Comparison of ENCODE assay signal across 8 cellular contexts in genomic region chr5:139588116-139588515, GRCh38. TPM values are rescaled to one million over a fixed set of nuclear protein-coding genes. Genes with fewer than 3 reads are reported as not detected.
A peak's percentile ranks its signal among the peaks of the same experiment; 100 is the strongest.
DNase-seq lines count a peak whose midpoint lies in the region; ATAC-seq and TF ChIP-seq lines count a peak whose summit lies in the region.
"Not testable (repeated sequence)": the region's sequence is repeated elsewhere in the genome, so short reads cannot be mapped to it uniquely, and the experiment has no call there.

No MANE protein-coding gene starts in this region.

- H4K8ac ChIP-seq in H9 (replicated peaks; ENCODE audit: insufficient read length, low read depth, low read length): not testable (repeated sequence)

- not testable (repeated sequence) for H4K91ac ChIP-seq in H9 (ENCODE audit: insufficient read length, low read depth, low read length)

- not testable (repeated sequence) for DNase-seq in CD14-positive monocyte (ENCODE audit: low spot score); H9; T-cell; activated CD8-positive, alpha-beta memory T cell treated with anti-CD3 and anti-CD28 coated beads, Interleukin-2, amount 10 ng/mL, durations not matched to agents 7 days and 5 days; activated naive CD8-positive, alpha-beta T cell treated with anti-CD3 and anti-CD28 coated beads for 36 hours; effector memory CD8-positive, alpha-beta T cell; neural crest cell (ENCODE audit: low read depth, low spot score)
- peak; percentile 35 for DNase-seq in mesenteric fat pad (ENCODE audit: low spot score)

- H3K9me3 Mint-ChIP-seq in CD14-positive monocyte; H9; T-cell; activated CD8-positive, alpha-beta memory T cell treated with anti-CD3 and anti-CD28 coated beads, Interleukin-2, amount 10 ng/mL, durations not matched to agents 7 days and 5 days (ENCODE audit: low read depth); activated naive CD8-positive, alpha-beta T cell treated with anti-CD3 and anti-CD28 coated beads for 36 hours; effector memory CD8-positive, alpha-beta T cell; neural crest cell: not testable (repeated sequence)

- H3K14ac ChIP-seq in H9 (ENCODE audit: insufficient read depth, low read length): not testable (repeated sequence)

- H2BK12ac ChIP-seq in H9 (ENCODE audit: insufficient read length, low read depth, low read length): not testable (repeated sequence)

- H3K9ac ChIP-seq in H9 (ENCODE audit: extremely low read depth, insufficient read length, low read length): not testable (repeated sequence)

- H3K4me3 Mint-ChIP-seq in CD14-positive monocyte; H9; T-cell; activated CD8-positive, alpha-beta memory T cell treated with anti-CD3 and anti-CD28 coated beads, Interleukin-2, amount 10 ng/mL, durations not matched to agents 7 days and 5 days; activated naive CD8-positive, alpha-beta T cell treated with anti-CD3 and anti-CD28 coated beads for 36 hours; neural crest cell: not testable (repeated sequence)
- peak overlapping the region in 1 of 2 donors; percentile 18 for H3K4me3 Mint-ChIP-seq in effector memory CD8-positive, alpha-beta T cell

- not testable (repeated sequence) for H3K56ac ChIP-seq in H9 (ENCODE audit: insufficient read length, low read depth, low read length)

- H2BK15ac ChIP-seq in H9 (ENCODE audit: low read depth, low read length): not testable (repeated sequence)

- WGBS in H9 (ENCODE audit: extremely low coverage, insufficient read length, low lambda C conversion rate): no CpG with 5 or more reads among the region's 5 CpGs

- peak overlapping the region in 6 of 7 donors; percentile 33 to 82 (median 53) for H3K27ac Mint-ChIP-seq in CD14-positive monocyte
- peak overlapping the region; percentile 61 to 94 (median 77); a peak in 3 of 7 replicates for H3K27ac Mint-ChIP-seq in H9
- peak overlapping the region; percentile 65 to 72 for H3K27ac Mint-ChIP-seq in T-cell
- H3K27ac Mint-ChIP-seq in activated CD8-positive, alpha-beta memory T cell treated with anti-CD3 and anti-CD28 coated beads, Interleukin-2, amount 10 ng/mL, durations not matched to agents 7 days and 5 days: peak overlapping the region; percentile 46
- H3K27ac Mint-ChIP-seq in activated naive CD8-positive, alpha-beta T cell treated with anti-CD3 and anti-CD28 coated beads for 36 hours: peak overlapping the region; percentile 7
- peak overlapping the region; percentile 76 to 81 for H3K27ac Mint-ChIP-seq in effector memory CD8-positive, alpha-beta T cell
- peak overlapping the region; percentile 81 for H3K27ac Mint-ChIP-seq in neural crest cell (ENCODE audit: unreplicated experiment)

- not testable (repeated sequence) for H2BK5ac ChIP-seq in H9 (ENCODE audit: insufficient read length, low read length)

- not testable (repeated sequence) for H3K4ac ChIP-seq in H9 (ENCODE audit: low read depth, low read length)

- H3K4me1 ChIP-seq in H9 (ENCODE audit: insufficient read depth, low read length): not testable (repeated sequence)

- POLR2A ChIA-PET in T-cell (lab: Charles Lee): interaction anchor here (0.6 to 1.2 kb wide), 6 partner anchors 9 to 72 kb away, joined by 3 to 11 read pairs (median 3); no protein-coding TSS in a partner anchor

- not testable (repeated sequence) for H2BK120ac ChIP-seq in H9 (ENCODE audit: low read depth, low read length, poor library complexity, severe bottlenecking)

- peaks cover 12% of the 10 kb centered on the region for H3K79me1 ChIP-seq in H9 (ENCODE audit: insufficient read depth, low read depth, low read length, poor library complexity, severe bottlenecking)

- not testable (repeated sequence) for TF ChIP-seq CTCF in CD14-positive monocyte (IDR thresholded peaks at IDR 0.05); H9 (conservative IDR thresholded peaks at IDR 0.05); neural crest cell (conservative IDR thresholded peaks at IDR 0.05)

- H3K27ac ChIP-seq in H9 (ENCODE audit: insufficient read length, low read depth, low read length): not testable (repeated sequence)

- H2AK5ac ChIP-seq in H9 (ENCODE audit: insufficient read length, low read length): not testable (repeated sequence)

- H3K27me3 ChIP-seq in H9 (ENCODE audit: insufficient read depth, low read length): not testable (repeated sequence)

- not testable (repeated sequence) for ATAC-seq in T-cell (replicated peaks in 1 of 4); activated CD8-positive, alpha-beta memory T cell treated with anti-CD3 and anti-CD28 coated beads, Interleukin-2, amount 10 ng/mL, durations not matched to agents 7 days and 5 days; effector memory CD8-positive, alpha-beta T cell (replicated peaks)

- not testable (repeated sequence) for H3K23ac ChIP-seq in H9 (ENCODE audit: insufficient read length, low read depth, low read length)

- not testable (repeated sequence) for H4K20me1 ChIP-seq in H9 (ENCODE audit: control insufficient read depth, insufficient read depth, insufficient read length)

- not testable (repeated sequence) for H3K23me2 ChIP-seq in H9 (ENCODE audit: insufficient read length, low read depth, low read length, poor library complexity, severe bottlenecking)

- not testable (repeated sequence) for H2BK20ac ChIP-seq in H9 (ENCODE audit: low read depth, low read length, poor library complexity, severe bottlenecking)

- not testable (repeated sequence) for H3K9me3 ChIP-seq in H9 (ENCODE audit: control insufficient read depth, low read depth, low read length)

- not testable (repeated sequence) for H3K18ac ChIP-seq in H9 (ENCODE audit: insufficient read length, low read depth, low read length)

- CTCF ChIA-PET in T-cell (lab: Charles Lee): interaction anchor here (0.6 to 1.0 kb wide), 9 partner anchors 8 to 1137 kb away, joined by 3 to 6 read pairs (median 4); no protein-coding TSS in a partner anchor
- CTCF ChIA-PET in activated CD8-positive, alpha-beta memory T cell treated with anti-CD3 and anti-CD28 coated beads, Interleukin-2, amount 10 ng/mL, durations not matched to agents 7 days and 5 days (lab: Charles Lee): interaction anchor here (0.6 to 2.9 kb wide), 7 partner anchors 10 to 166 kb away, joined by 3 to 12 read pairs (median 3); no protein-coding TSS in a partner anchor

- H2AFZ ChIP-seq in H9 (ENCODE audit: low read length): not testable (repeated sequence)

- intact Hi-C loops in CD14-positive monocyte (cut with micrococcal nuclease): not testable (repeated sequence)

- H3K27me3 Mint-ChIP-seq in CD14-positive monocyte (ENCODE audit: low read depth in 3 of 3); H9 (ENCODE audit: low read depth); T-cell; activated CD8-positive, alpha-beta memory T cell treated with anti-CD3 and anti-CD28 coated beads, Interleukin-2, amount 10 ng/mL, durations not matched to agents 7 days and 5 days; activated naive CD8-positive, alpha-beta T cell treated with anti-CD3 and anti-CD28 coated beads for 36 hours; effector memory CD8-positive, alpha-beta T cell; neural crest cell (ENCODE audit: low read depth): not testable (repeated sequence)

- H3K4me1 Mint-ChIP-seq in CD14-positive monocyte (peaks cover 39% of the 10 kb centered on the region), H9 (peaks cover 18 to 20% of the 10 kb centered on the region in 2 experiments), T-cell (peaks cover 77 to 82% (median 78%) of the 10 kb centered on the region in 3 donors)
- peaks cover 42% of the 10 kb centered on the region for H3K4me1 Mint-ChIP-seq in activated CD8-positive, alpha-beta memory T cell treated with anti-CD3 and anti-CD28 coated beads, Interleukin-2, amount 10 ng/mL, durations not matched to agents 7 days and 5 days
- H3K4me1 Mint-ChIP-seq in activated naive CD8-positive, alpha-beta T cell treated with anti-CD3 and anti-CD28 coated beads for 36 hours: peaks cover 69% of the 10 kb centered on the region
- peaks cover 44 to 62% of the 10 kb centered on the region in 2 donors for H3K4me1 Mint-ChIP-seq in effector memory CD8-positive, alpha-beta T cell (ENCODE audit: low read depth in 2 of 2)
- not testable (repeated sequence) for H3K4me1 Mint-ChIP-seq in neural crest cell

- H3K79me2 ChIP-seq in H9 (ENCODE audit: insufficient read depth, low read length): peaks cover 18% of the 10 kb centered on the region; the same call in 1 of the 2 replicates

- H3K4me2 ChIP-seq in H9 (ENCODE audit: insufficient read depth, insufficient read length, low read length): not testable (repeated sequence)

- H4K5ac ChIP-seq in H9 (ENCODE audit: insufficient read length, low read depth, low read length): not testable (repeated sequence)

- H3T11ph ChIP-seq in H9 (ENCODE audit: low read length): not testable (repeated sequence)

- H3K36me3 Mint-ChIP-seq in CD14-positive monocyte (peaks cover 20 to 34% of the 10 kb centered on the region in 2 donors), H9 (ENCODE audit: insufficient read depth in 1 of 3, low read depth in 3 of 3) (peaks cover 15 to 35% (median 31%) of the 10 kb centered on the region in 3 experiments), T-cell (peaks cover 12% of the 10 kb centered on the region)
- peaks cover 23% of the 10 kb centered on the region for H3K36me3 Mint-ChIP-seq in activated CD8-positive, alpha-beta memory T cell treated with anti-CD3 and anti-CD28 coated beads, Interleukin-2, amount 10 ng/mL, durations not matched to agents 7 days and 5 days
- peaks cover 31% of the 10 kb centered on the region for H3K36me3 Mint-ChIP-seq in activated naive CD8-positive, alpha-beta T cell treated with anti-CD3 and anti-CD28 coated beads for 36 hours
- peaks cover 37% of the 10 kb centered on the region for H3K36me3 Mint-ChIP-seq in effector memory CD8-positive, alpha-beta T cell (ENCODE audit: insufficient read depth)
- not testable (repeated sequence) for H3K36me3 Mint-ChIP-seq in neural crest cell (ENCODE audit: low read depth)

RNA-seq across cellular contexts. Expression of gene UBE2D2, which starts 27.0 kb away (rescaled TPM):
- 100 to 1,000 TPM; 133 to 167 TPM for polyA plus RNA-seq in CD14-positive monocyte
- total RNA-seq in H9 (2021) (231 and 236 TPM in 2 replicates), T-cell (100 to 1,000 TPM; 138 to 176 (median 152) TPM), mesenteric fat pad (111 TPM), neural crest cell (165 and 166 TPM in 2 replicates)
- 100 to 1,000 TPM; 201 to 244 TPM for total RNA-seq in activated CD8-positive, alpha-beta memory T cell treated with anti-CD3 and anti-CD28 coated beads, Interleukin-2, amount 10 ng/mL, durations not matched to agents 7 days and 5 days
- total RNA-seq in activated naive CD8-positive, alpha-beta T cell treated with anti-CD3 and anti-CD28 coated beads for 36 hours: 100 to 1,000 TPM; 286 to 297 TPM

Comparison
In these comparisons a context has a peak if more than half of its experiments do, and no peak if none do; other contexts are left out.
1. H3K27ac Mint-ChIP-seq: peak in every context shown above with its lines; median percentile 81 in neural crest cell; 78 in effector memory CD8-positive, alpha-beta T cell; 77 in H9; 68 in T-cell; 53 in CD14-positive monocyte; 46 in activated CD8-positive, alpha-beta memory T cell treated with anti-CD3 and anti-CD28 coated beads, Interleukin-2, amount 10 ng/mL, durations not matched to agents 7 days and 5 days; 7 in activated naive CD8-positive, alpha-beta T cell treated with anti-CD3 and anti-CD28 coated beads for 36 hours.